In the genomic region with DNA sequence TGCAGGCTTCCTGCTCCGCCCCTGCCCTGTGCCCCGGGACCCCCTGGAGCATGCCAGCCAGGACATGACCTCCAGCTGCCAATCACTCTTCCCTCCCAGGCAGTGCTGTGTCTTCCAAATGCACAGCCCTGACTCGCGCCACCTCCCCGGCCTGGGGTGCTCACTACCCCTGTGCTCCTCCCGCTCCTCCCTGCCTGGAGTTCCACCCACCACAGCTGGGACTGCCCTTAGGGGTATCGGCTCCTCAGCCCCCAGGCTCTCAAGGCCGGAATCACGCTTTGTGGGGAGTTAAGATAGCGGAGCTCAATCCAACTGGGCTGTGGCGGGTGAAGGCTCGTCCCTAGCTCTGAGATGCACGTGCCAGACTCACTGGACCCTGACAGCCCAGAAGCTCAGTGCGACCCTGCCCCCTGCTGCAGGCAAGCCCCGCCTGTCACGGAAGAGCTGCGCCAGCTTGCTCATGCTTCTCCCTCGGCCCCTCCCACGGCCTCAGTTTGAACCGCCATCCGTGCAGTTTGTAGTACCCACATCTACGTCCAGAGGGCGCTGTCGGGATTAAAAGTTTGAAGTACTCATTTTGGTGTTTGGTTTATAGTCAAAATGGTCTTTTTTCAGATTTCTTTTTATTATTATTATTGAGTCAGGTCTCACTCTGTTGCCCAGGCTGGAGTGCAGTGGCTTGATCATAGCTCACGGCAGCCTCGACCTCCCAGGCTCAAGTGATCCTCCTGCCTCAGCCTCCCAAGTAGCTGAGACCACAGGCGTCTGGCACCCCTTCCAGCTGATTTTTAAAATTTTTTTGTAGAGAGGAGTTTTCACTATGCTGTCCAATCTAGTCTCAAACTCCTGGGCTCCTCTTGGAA, we compare ENCODE assay signal across 8 cellular contexts.
DNase-seq lines count a peak whose midpoint lies in the region.

No MANE protein-coding gene starts in this region.

- in situ Hi-C loops in Caki2 (cut with HindIII; ENCODE audit: low pct_unique_long_range_greater_than_20kb, low sequenced_read_pairs) = no loop called here

- H3K36me3 ChIP-seq in HUES6 (ENCODE audit: control insufficient read depth, insufficient read depth, low read length) = no peaks in the 10 kb centered on the region

- H3K4me3 ChIP-seq in HUES6 (ENCODE audit: low read depth, low read length) = peak overlapping the region; percentile 61

- peaks cover 10% of the 10 kb centered on the region for H3K27me3 ChIP-seq in HUES6 (ENCODE audit: control insufficient read depth, insufficient read depth, low read length)

- peak; percentile 69 for DNase-seq in Caki2 (ENCODE audit: low read depth)
- peak; percentile 89 for DNase-seq in activated CD4-positive, alpha-beta T cell treated with anti-CD3 and anti-CD28 coated beads for 48 hours
- peak; percentile 17 for DNase-seq in effector CD4-positive, alpha-beta T cell
- peak; percentile 81 for DNase-seq in medulla oblongata (ENCODE audit: extremely low spot score)
- DNase-seq in stimulated activated CD8-positive, alpha-beta memory T cell treated with anti-CD3 and anti-CD28 coated beads, Interleukin-2, amount 100 ng/mL, for 48 hours (ENCODE audit: low read depth in 2 of 2) = peak; percentile 40 to 73
- DNase-seq in NCI-H524 treated with DMSO at 0.1 percent for 48 hours (lab: John Stamatoyannopoulos, UW) = no peak
- DNase-seq in NK-92 (lab: John Stamatoyannopoulos, UW; ENCODE audit: unreplicated experiment) = no peak

- peaks cover 12% of the 10 kb centered on the region for H3K4me1 ChIP-seq in HUES6 (ENCODE audit: control insufficient read depth, insufficient read depth, low read length)

- no peak overlapping the region for H3K27ac ChIP-seq in HUES6 (ENCODE audit: low read depth, low read length)

- H3K9ac ChIP-seq in HUES6 (ENCODE audit: low read length) = peak overlapping the region; percentile 7

- no peaks in the 10 kb centered on the region for H3K9me3 ChIP-seq in HUES6 (ENCODE audit: control insufficient read depth, insufficient read depth, low read depth, low read length)

Comparison
In these comparisons a context has a peak if more than half of its experiments do, and no peak if none do; other contexts are left out.
1. DNase-seq: peak in Caki2 (single experiment), activated CD4-positive, alpha-beta T cell treated with anti-CD3 and anti-CD28 coated beads for 48 hours (single experiment), effector CD4-positive, alpha-beta T cell (single experiment), medulla oblongata (single experiment) and stimulated activated CD8-positive, alpha-beta memory T cell treated with anti-CD3 and anti-CD28 coated beads, Interleukin-2, amount 100 ng/mL, for 48 hours (2 of 2); none in NCI-H524 treated with DMSO at 0.1 percent for 48 hours (single experiment) and NK-92 (single experiment).